Comparison of ENCODE assay signal across 26 cellular contexts in genomic region chr2:15665943-15666460, GRCh38.
"Had no signal": no experiment of that assay in that cellular context is flagged by ENCODE, and none has a peak within 500 bp of the region (broad histone marks: within the 10 kb centered on the region; RNA-seq: fewer than 3 reads in every experiment).

No MANE protein-coding gene starts in this region.

- H2AFZ ChIP-seq: parathyroid adenoma had no signal

- H3K4me1 ChIP-seq: parathyroid adenoma, psoas muscle, upper lobe of right lung, uterus had no signal

- H3K27me3 ChIP-seq: ovary, thyroid gland, upper lobe of right lung, uterus had no signal

- H3K36me3 ChIP-seq: ovary, spleen, stomach, thoracic aorta, thyroid gland, tibial nerve, upper lobe of right lung, uterus had no signal

- H3K9me3 ChIP-seq: ovary, psoas muscle, spleen, stomach, thoracic aorta, thyroid gland, tibial nerve, upper lobe of right lung, uterus had no signal

- ATAC-seq: naive thymus-derived CD8-positive, alpha-beta T cell; psoas muscle; right cardiac atrium; sciatic nerve; stimulated activated naive B cell treated with anti-CD40 and anti-IgM and Interleukin-4, amounts not matched to agents 10 μg/mL and 1 μg/mL and 100 μg/mL, for 72 hours had no signal

- H3K27ac ChIP-seq: ovary, parathyroid adenoma, psoas muscle, spleen, stomach, thoracic aorta, thyroid gland, tibial nerve, upper lobe of right lung, uterus had no signal

- DNase-seq: naive B cell; naive thymus-derived CD8-positive, alpha-beta T cell; nephron progenitor cell; occipital lobe; ovary; posterior cingulate gyrus; psoas muscle; right cardiac atrium; spleen; stimulated activated CD4-positive, alpha-beta T cell treated with anti-CD3 and anti-CD28 coated beads, Interleukin-12 subunit alpha, Interleukin-12 subunit beta, amount 100 ng/mL, for 4 hours; stimulated activated CD4-positive, alpha-beta T cell treated with anti-CD3 and anti-CD28 coated beads, Interleukin-1b, Interleukin-23, amount 100 ng/mL, for 48 hours; stimulated activated CD4-positive, alpha-beta T cell treated with anti-CD3 and anti-CD28 coated beads, Interleukin-4, amount 100 ng/mL, for 1 hour; stimulated activated CD4-positive, alpha-beta T cell treated with anti-CD3 and anti-CD28 coated beads, Interleukin-4, amount 100 ng/mL, for 4 hours; stimulated activated CD8-positive, alpha-beta memory T cell treated with anti-CD3 and anti-CD28 coated beads, Interleukin-4, amount 100 ng/mL, for 48 hours; stimulated activated naive B cell treated with anti-CD40 and anti-IgM and Interleukin-4, amounts not matched to agents 10 μg/mL and 1 μg/mL and 100 μg/mL, for 72 hours; stimulated activated naive CD4-positive, alpha-beta T cell treated with Interleukin-2 at 50 U/mL for 16 hours; stomach; thyroid gland; upper lobe of right lung; uterus had no signal

- H3K9ac ChIP-seq: parathyroid adenoma had no signal

- H3K4me2 ChIP-seq: smooth muscle cell had no signal

- H3K4me3 ChIP-seq: ovary, psoas muscle, skin epidermis, smooth muscle cell, spleen, stomach, thoracic aorta, thyroid gland, tibial nerve, upper lobe of right lung, uterus had no signal
